In genomic region chr13:92734545-92734944, GRCh38 we compare ENCODE assay signal across 33 cellular contexts.
"Had no signal": no experiment of that assay in that cellular context is flagged by ENCODE, and none has a peak within 500 bp of the region (broad histone marks: within the 10 kb centered on the region; RNA-seq: fewer than 3 reads in every experiment).

No MANE protein-coding gene starts in this region.

- H3K4me3 ChIP-seq: adrenal gland, body of pancreas, breast epithelium had no signal

- H3K27ac ChIP-seq: adrenal gland, body of pancreas, brain microvascular endothelial cell, breast epithelium, VCaP had no signal

- H3K27me3 ChIP-seq: adrenal gland, body of pancreas, brain microvascular endothelial cell, breast epithelium had no signal

- H3K4me1 ChIP-seq: adrenal gland, body of pancreas, breast epithelium had no signal

- DNase-seq: activated B cell treated with CpG ODN at 0.5 μM for 24 hours; activated CD4-positive, alpha-beta memory T cell treated with anti-CD3 and anti-CD28 coated beads for 36 hours; activated CD4-positive, alpha-beta T cell treated with anti-CD3 and anti-CD28 coated beads for 4 hours; activated CD4-positive, alpha-beta T cell treated with anti-CD3 and anti-CD28 coated beads, Interleukin-2, amount 10 ng/mL, durations not matched to agents 24 days and 14 days; activated CD4-positive, alpha-beta T cell treated with anti-CD3 and anti-CD28 coated beads, Interleukin-2, amount 50 U/mL, for 1 hour; activated CD4-positive, alpha-beta T cell treated with anti-CD3 and anti-CD28 coated beads, Interleukin-2, amount 50 U/mL, for 4 hours; activated CD4-positive, CD25-positive, alpha-beta regulatory T cell treated with anti-CD3 and anti-CD28 coated beads, Interleukin-2, amount 50 U/mL, for 72 hours; activated CD8-positive, alpha-beta memory T cell treated with anti-CD3 and anti-CD28 coated beads, Interleukin-2, amount 50 U/mL, for 4 hours; activated CD8-positive, alpha-beta T cell treated with anti-CD3 and anti-CD28 coated beads for 36 hours; activated effector memory CD4-positive, alpha-beta T cell treated with anti-CD3 and anti-CD28 coated beads, Interleukin-2, amount 50 U/mL, for 16 hours; activated gamma-delta T cell treated with Interleukin-2 at 50 U/mL for 16 hours; activated naive CD4-positive, alpha-beta T cell; activated naive CD4-positive, alpha-beta T cell treated with anti-CD3 and anti-CD28 coated beads for 36 hours; activated naive CD4-positive, alpha-beta T cell treated with anti-CD3 and anti-CD28 coated beads, Interleukin-2, amount 50 U/mL, for 16 hours; activated naive CD8-positive, alpha-beta T cell treated with anti-CD3 and anti-CD28 coated beads for 36 hours; activated T-cell treated with anti-CD3 and anti-CD28 coated beads for 4 hours; activated T-cell treated with anti-CD3 and anti-CD28 coated beads, Interleukin-2, amount 50 U/mL, for 1 hour; activated T-cell treated with anti-CD3 and anti-CD28 coated beads, Interleukin-2, amount 50 U/mL, for 4 hours; activated T-cell treated with anti-CD3 and anti-CD28 coated beads, Interleukin-2, amount 50 U/mL, for 72 hours; adrenal gland; amniotic stem cell; aorta; body of pancreas; brain microvascular endothelial cell; central memory CD4-positive, alpha-beta T cell; T-helper 9 cell had no signal

- FAIRE-seq: astrocyte, colon, TTC549 had no signal

- ATAC-seq: activated CD8-positive, alpha-beta T cell treated with anti-CD3 and anti-CD28 coated beads for 36 hours; activated naive CD4-positive, alpha-beta T cell treated with anti-CD3 and anti-CD28 coated beads, Interleukin-2, amount 50 U/mL, for 72 hours; activated T-cell treated with anti-CD3 and anti-CD28 coated beads, Interleukin-2, amount 50 U/mL, for 4 hours; activated T-cell treated with anti-CD3 and anti-CD28 coated beads, Interleukin-2, amount 50 U/mL, for 72 hours; activated T-helper 17 cell treated with anti-CD3 and anti-CD28 coated beads, Interleukin-2, amount 50 U/mL, for 72 hours; body of pancreas had no signal

- H3K36me3 ChIP-seq: adrenal gland, brain microvascular endothelial cell, breast epithelium had no signal

- H3K9me3 ChIP-seq: adrenal gland, body of pancreas, breast epithelium had no signal
